In genomic region chr11:67538306-67538705, GRCh38 we compare ENCODE assay signal across 27 cellular contexts. TPM values are rescaled to one million over a fixed set of nuclear protein-coding genes. Genes with fewer than 3 reads are reported as not detected.
"Had no signal": no experiment of that assay in that cellular context is flagged by ENCODE, and none has a peak within 500 bp of the region (broad histone marks: within the 10 kb centered on the region; RNA-seq: fewer than 3 reads in every experiment).

No MANE protein-coding gene starts in this region.

- H3K9me3 ChIP-seq: suprapubic skin had no signal

- DNase-seq: activated CD4-positive, alpha-beta memory T cell treated with anti-CD3 and anti-CD28 coated beads, Interleukin-2, amount 10 ng/mL, durations not matched to agents 7 days and 5 days; activated CD4-positive, alpha-beta T cell treated with anti-CD3 and anti-CD28 coated beads, Interleukin-2, amount 10 ng/mL, durations not matched to agents 24 days and 14 days; activated effector memory CD4-positive, alpha-beta T cell treated with Interleukin-2 at 50 U/mL for 16 hours; activated naive CD4-positive, alpha-beta T cell treated with anti-CD3 and anti-CD28 coated beads for 36 hours; activated naive CD8-positive, alpha-beta T cell treated with anti-CD3 and anti-CD28 coated beads, Interleukin-2, amount 10 ng/mL, durations not matched to agents 7 days and 5 days; activated T-cell treated with anti-CD3 and anti-CD28 coated beads, Interleukin-2, amount 50 U/mL, for 72 hours; dermis blood vessel endothelial cell; effector CD8-positive, alpha-beta T cell; foreskin fibroblast; heart right ventricle; lower lobe of right lung; mesendoderm; naive B cell; posterior cingulate gyrus; stimulated activated CD4-positive, alpha-beta T cell treated with anti-CD3 and anti-CD28 coated beads, Interleukin-12 subunit alpha, Interleukin-12 subunit beta, amount 100 ng/mL, for 4 hours; stimulated activated naive CD8-positive, alpha-beta T cell treated with anti-CD3 and anti-CD28 coated beads, Interleukin-15, amount 100 ng/mL, for 72 hours had no signal

- ATAC-seq: activated T-cell treated with anti-CD3 and anti-CD28 coated beads, Interleukin-2, amount 50 U/mL, for 72 hours; esophagus mucosa; stimulated activated naive CD8-positive, alpha-beta T cell treated with anti-CD3 and anti-CD28 coated beads, Interleukin-15, amount 100 ng/mL, for 72 hours had no signal

- H3K4me1 ChIP-seq: lower lobe of right lung, suprapubic skin, tibial nerve had no signal

- H3K27ac ChIP-seq: cardiac muscle cell, heart right ventricle, lower lobe of right lung, neural progenitor cell, suprapubic skin, tibial nerve had no signal

- H3K4me2 ChIP-seq: neural progenitor cell had no signal

- H3K27me3 ChIP-seq: cardiac muscle cell, heart right ventricle, neural progenitor cell, suprapubic skin, tibial nerve had no signal

- H2AFZ ChIP-seq: neural progenitor cell had no signal

- H3K9ac ChIP-seq: neural progenitor cell had no signal

- H3K4me3 ChIP-seq: cardiac muscle cell, heart right ventricle, lower lobe of right lung, neural progenitor cell, suprapubic skin, tibial nerve had no signal

- H3K36me3 ChIP-seq: cardiac muscle cell, heart right ventricle, lower lobe of right lung, neural progenitor cell, suprapubic skin, tibial nerve had no signal

RNA-seq across cellular contexts. Expression of gene CABP2, which starts 15.1 kb away (rescaled TPM):
- total RNA-seq: activated CD4-positive, alpha-beta memory T cell treated with anti-CD3 and anti-CD28 coated beads, Interleukin-2, amount 10 ng/mL, durations not matched to agents 7 days and 5 days; activated CD4-positive, alpha-beta T cell treated with anti-CD3 and anti-CD28 coated beads, Interleukin-2, amount 10 ng/mL, durations not matched to agents 24 days and 14 days; activated naive CD4-positive, alpha-beta T cell treated with anti-CD3 and anti-CD28 coated beads for 36 hours; activated naive CD8-positive, alpha-beta T cell treated with anti-CD3 and anti-CD28 coated beads, Interleukin-2, amount 10 ng/mL, durations not matched to agents 7 days and 5 days; activated T-cell treated with anti-CD3 and anti-CD28 coated beads, Interleukin-2, amount 50 U/mL, for 72 hours; cardiac muscle cell; dermis blood vessel endothelial cell; esophagus mucosa; heart right ventricle; lower lobe of right lung; mucosa of gallbladder; omental fat pad; renal cortical epithelial cell; suprapubic skin; T-helper 2 cell treated with Interferon-gamma antibody and Interleukin-4, amounts not matched to agents 100 ng/mL and 5 ng/mL, for 36 hours; tibial nerve; urinary bladder had no signal
- polyA plus RNA-seq: cardiac muscle cell, heart right ventricle, keratinocyte, urinary bladder had no signal
